Comparison of ENCODE assay signal across 17 cellular contexts in the genomic region with DNA sequence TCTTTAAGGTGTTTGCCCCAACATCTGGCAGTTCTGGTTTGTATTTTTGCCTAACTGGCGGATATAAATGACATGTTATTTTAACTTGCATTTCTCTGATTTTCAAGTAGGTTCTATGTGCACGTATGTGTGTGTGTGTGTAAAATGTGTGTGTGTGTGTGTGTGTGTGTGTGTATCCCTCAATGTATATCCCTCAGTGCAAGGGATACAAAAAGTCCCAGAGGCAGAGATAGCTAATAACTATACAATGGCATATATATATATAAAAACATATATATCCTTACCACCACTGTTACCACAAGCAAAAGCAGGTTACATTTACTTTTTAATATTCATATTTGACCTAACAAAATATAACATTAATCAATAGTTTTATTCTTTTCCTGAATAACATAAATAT.
DNase-seq lines count a peak whose midpoint lies in the region; ATAC-seq and TF ChIP-seq lines count a peak whose summit lies in the region.
"Had no signal": no experiment of that assay in that cellular context is flagged by ENCODE, and none has a peak within 500 bp of the region (broad histone marks: within the 10 kb centered on the region; RNA-seq: fewer than 3 reads in every experiment).

No MANE protein-coding gene starts in this region.

- H3K4me1 Mint-ChIP-seq in CD4-positive, CD25-positive, alpha-beta regulatory T cell = peaks cover 0 to 8% (median 3%) of the 10 kb centered on the region in 4 donors
- peaks cover 9% of the 10 kb centered on the region for H3K4me1 Mint-ChIP-seq in HFFc6 (ENCODE audit: low read depth)
- H3K4me1 Mint-ChIP-seq in activated naive CD8-positive, alpha-beta T cell treated with anti-CD3 and anti-CD28 coated beads for 36 hours = peaks cover 8% of the 10 kb centered on the region
- peaks cover 3 to 9% (median 7%) of the 10 kb centered on the region in 3 donors for H3K4me1 Mint-ChIP-seq in naive B cell

- peaks cover 14% of the 10 kb centered on the region for H3K27me3 Mint-ChIP-seq in CD4-positive, CD25-positive, alpha-beta regulatory T cell
- H3K27me3 Mint-ChIP-seq in HFFc6 (ENCODE audit: insufficient read depth) (peaks cover 8% of the 10 kb centered on the region), naive B cell (peaks cover 25 to 28% (median 27%) of the 10 kb centered on the region in 3 donors)
- peaks cover 36% of the 10 kb centered on the region for H3K27me3 Mint-ChIP-seq in activated naive CD8-positive, alpha-beta T cell treated with anti-CD3 and anti-CD28 coated beads for 36 hours

- H3K27ac ChIP-seq in CD4-positive, CD25-positive, alpha-beta regulatory T cell (ENCODE audit: insufficient read depth, low read length, poor library complexity, severe bottlenecking) = no peak overlapping the region
- H3K27ac ChIP-seq: BLaER1 treated with 17β-estradiol and CSF1 and Interleukin-3, amounts not matched to agents 10 nM and 100 nM; brain microvascular endothelial cell; esophagus squamous epithelium; sigmoid colon; thyroid gland had no signal

- peak overlapping the region in 2 of 3 donors; percentile 40 to 77 for H3K27ac Mint-ChIP-seq in CD4-positive, CD25-positive, alpha-beta regulatory T cell
- H3K27ac Mint-ChIP-seq in HFFc6 = no peak overlapping the region
- H3K27ac Mint-ChIP-seq in activated naive CD8-positive, alpha-beta T cell treated with anti-CD3 and anti-CD28 coated beads for 36 hours = no peak overlapping the region
- H3K27ac Mint-ChIP-seq in naive B cell = peak overlapping the region in 4 of 6 donors; percentile 21 to 81 (median 77)
- H3K27ac Mint-ChIP-seq: T-helper 2 cell treated with Interferon-gamma antibody and Interleukin-4, amounts not matched to agents 5 μg/mL and 100 μg/mL, for 36 hours had no signal

- H3K4me3 Mint-ChIP-seq in CD4-positive, CD25-positive, alpha-beta regulatory T cell = peak overlapping the region; percentile 3 to 76 (median 54)
- H3K4me3 Mint-ChIP-seq in HFFc6 = peak overlapping the region; percentile 65
- H3K4me3 Mint-ChIP-seq in activated naive CD8-positive, alpha-beta T cell treated with anti-CD3 and anti-CD28 coated beads for 36 hours = peak overlapping the region; percentile 42
- H3K4me3 Mint-ChIP-seq in naive B cell = peak overlapping the region; percentile 37 to 93 (median 82)

- no peak for ATAC-seq in CD4-positive, CD25-positive, alpha-beta regulatory T cell (ENCODE audit: low read depth in 2 of 2)
- ATAC-seq in naive B cell (ENCODE audit: low read depth in 2 of 2) = no peak
- ATAC-seq in GM21447 (IDR thresholded peaks at IDR 0.05; ENCODE audit: unreplicated experiment) = no peak

- H3K9me3 Mint-ChIP-seq in CD4-positive, CD25-positive, alpha-beta regulatory T cell = peaks cover 0 to 2% (median 0%) of the 10 kb centered on the region in 7 donors
- no peaks in the 10 kb centered on the region for H3K9me3 Mint-ChIP-seq in HFFc6
- H3K9me3 Mint-ChIP-seq in activated naive CD8-positive, alpha-beta T cell treated with anti-CD3 and anti-CD28 coated beads for 36 hours = peaks cover 1% of the 10 kb centered on the region
- H3K9me3 Mint-ChIP-seq in naive B cell = peaks cover 0 to 4% (median 0%) of the 10 kb centered on the region in 7 donors
- H3K9me3 Mint-ChIP-seq: T-helper 2 cell treated with Interferon-gamma antibody and Interleukin-4, amounts not matched to agents 5 μg/mL and 100 μg/mL, for 36 hours had no signal

- H3K4me3 ChIP-seq in CD4-positive, CD25-positive, alpha-beta regulatory T cell (ENCODE audit: low read depth, low read length) = peak overlapping the region; percentile 5
- H3K4me3 ChIP-seq: BLaER1 treated with 17β-estradiol and CSF1 and Interleukin-3, amounts not matched to agents 10 nM and 100 nM; sigmoid colon; thyroid gland had no signal

- DNase-seq in CD4-positive, CD25-positive, alpha-beta regulatory T cell = no peak
- DNase-seq in HFFc6 (no peak), naive B cell (no peak), NCI-H748 (lab: John Stamatoyannopoulos, UW; ENCODE audit: unreplicated experiment) (no peak)
- no peak for DNase-seq in activated naive CD8-positive, alpha-beta T cell treated with anti-CD3 and anti-CD28 coated beads for 36 hours
- no peak for DNase-seq in stimulated activated CD4-positive, alpha-beta T cell treated with anti-CD3 and anti-CD28 coated beads, Interleukin-4, amount 100 ng/mL, for 4 hours
- DNase-seq: brain microvascular endothelial cell; esophagus squamous epithelium; IMR-90; NCI-H1048; sigmoid colon; stimulated activated CD4-positive, alpha-beta T cell treated with anti-CD3 and anti-CD28 coated beads, Interleukin-2, amount 100 ng/mL, for 48 hours; stimulated activated CD8-positive, alpha-beta memory T cell treated with anti-CD3 and anti-CD28 coated beads, Interleukin-4, amount 100 ng/mL, for 48 hours; thyroid gland had no signal

- H3K36me3 ChIP-seq in CD4-positive, CD25-positive, alpha-beta regulatory T cell (ENCODE audit: control insufficient read depth, insufficient read depth, low read length) = no peaks in the 10 kb centered on the region
- H3K36me3 ChIP-seq: BLaER1 treated with 17β-estradiol and CSF1 and Interleukin-3, amounts not matched to agents 10 nM and 100 nM; brain microvascular endothelial cell; esophagus squamous epithelium; sigmoid colon; thyroid gland had no signal

- TF ChIP-seq CTCF in HFFc6 (IDR thresholded peaks at IDR 0.05) = no peak

- H3K36me3 Mint-ChIP-seq in CD4-positive, CD25-positive, alpha-beta regulatory T cell = no peaks in the 10 kb centered on the region
- no peaks in the 10 kb centered on the region for H3K36me3 Mint-ChIP-seq in HFFc6 (ENCODE audit: low read depth)
- peaks cover 5% of the 10 kb centered on the region for H3K36me3 Mint-ChIP-seq in activated naive CD8-positive, alpha-beta T cell treated with anti-CD3 and anti-CD28 coated beads for 36 hours
- H3K36me3 Mint-ChIP-seq in naive B cell = no peaks in the 10 kb centered on the region

- no peaks in the 10 kb centered on the region for H3K9me3 ChIP-seq in CD4-positive, CD25-positive, alpha-beta regulatory T cell (ENCODE audit: control insufficient read depth in 2 of 2, low read length in 2 of 2)
- H3K9me3 ChIP-seq: BLaER1 treated with 17β-estradiol and CSF1 and Interleukin-3, amounts not matched to agents 10 nM and 100 nM; esophagus squamous epithelium; sigmoid colon; thyroid gland had no signal

- H3K4me1 ChIP-seq in CD4-positive, CD25-positive, alpha-beta regulatory T cell (ENCODE audit: control insufficient read depth, insufficient read depth, low read length, poor library complexity, severe bottlenecking) = no peaks in the 10 kb centered on the region
- H3K4me1 ChIP-seq: esophagus squamous epithelium, sigmoid colon, thyroid gland had no signal

- H3K27me3 ChIP-seq in CD4-positive, CD25-positive, alpha-beta regulatory T cell (ENCODE audit: control insufficient read depth, insufficient read depth, low read length) = peaks cover 5% of the 10 kb centered on the region
- H3K27me3 ChIP-seq: BLaER1 treated with 17β-estradiol and CSF1 and Interleukin-3, amounts not matched to agents 10 nM and 100 nM; brain microvascular endothelial cell; esophagus squamous epithelium; sigmoid colon; thyroid gland had no signal

Comparison
In these comparisons a context has a peak if more than half of its experiments do, and no peak if none do; other contexts are left out.
1. H3K27ac Mint-ChIP-seq: peak in CD4-positive, CD25-positive, alpha-beta regulatory T cell (2 of 3) and naive B cell (4 of 6); none in HFFc6 (single experiment) and activated naive CD8-positive, alpha-beta T cell treated with anti-CD3 and anti-CD28 coated beads for 36 hours (single experiment).
2. Peak in every context shown above with its lines, with median percentiles within 50 percentile points of each other: H3K4me3 Mint-ChIP-seq.